ENCODE assay signal across 11 cellular contexts in the genomic region with DNA sequence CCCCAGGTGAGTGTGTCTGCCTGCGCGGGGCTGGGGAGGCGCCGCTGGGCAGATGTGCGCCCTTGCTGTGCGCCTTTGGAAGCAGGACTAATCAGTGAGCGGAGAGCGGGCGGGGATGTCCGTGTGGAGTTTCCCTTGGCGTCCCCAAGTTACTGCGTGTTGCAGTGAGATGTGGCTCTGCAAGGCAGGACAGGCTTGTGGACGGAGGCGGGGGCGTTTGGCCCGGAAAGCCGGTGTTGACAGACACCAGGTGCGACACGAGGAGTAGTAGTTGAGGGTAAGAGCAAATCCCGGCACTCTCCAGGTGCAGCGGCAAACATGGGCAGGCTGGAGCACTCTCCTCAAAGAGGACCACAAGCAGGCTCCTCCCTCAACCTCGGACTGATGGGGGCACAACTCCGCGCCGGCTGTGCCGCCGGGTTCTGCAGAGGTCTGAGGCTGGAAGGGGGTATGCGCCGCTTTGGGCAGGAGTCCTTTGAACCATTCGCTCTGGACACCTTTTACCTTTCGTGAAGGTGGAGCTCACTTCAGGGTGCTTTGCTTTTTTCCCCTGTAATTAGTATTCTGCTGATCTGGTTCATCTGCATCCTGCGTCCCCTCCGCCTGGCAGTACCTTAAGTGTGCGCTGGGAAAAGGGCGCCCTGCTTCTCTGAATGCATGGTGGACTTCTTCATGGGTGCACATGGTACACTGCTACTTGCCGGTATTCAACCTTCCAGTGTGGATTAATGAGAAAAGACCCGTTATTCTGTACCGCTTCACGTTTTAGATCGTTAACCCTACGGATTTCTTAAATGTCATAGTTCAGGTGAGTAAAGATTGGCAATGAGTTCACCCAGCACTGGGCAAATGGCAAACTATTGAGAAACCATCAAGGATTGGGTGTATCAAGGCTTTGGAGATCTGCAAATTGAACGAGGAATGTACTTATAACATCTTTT. TPM values are rescaled to one million over a fixed set of nuclear protein-coding genes. Genes with fewer than 3 reads are reported as not detected.
DNase-seq lines count a peak whose midpoint lies in the region; ATAC-seq lines count a peak whose summit lies in the region.
"Had no signal": no experiment of that assay in that cellular context is flagged by ENCODE, and none has a peak within 500 bp of the region (broad histone marks: within the 10 kb centered on the region; RNA-seq: fewer than 3 reads in every experiment).

No MANE protein-coding gene starts in this region.

- H3K4me1 ChIP-seq in thymus (ENCODE audit: control insufficient read depth, insufficient read depth, low read length), result no peaks in the 10 kb centered on the region

- H3K27ac ChIP-seq in SK-N-MC (no peak overlapping the region), thymus (ENCODE audit: low read depth) (peak overlapping the region; percentile 15)
- H3K27ac ChIP-seq: body of pancreas had no signal

- H3K9me3 ChIP-seq in SK-N-MC (ENCODE audit: low read depth, low read length), result no peaks in the 10 kb centered on the region
- H3K9me3 ChIP-seq in thymus (ENCODE audit: control insufficient read depth), result no peaks in the 10 kb centered on the region
- H3K9me3 ChIP-seq: body of pancreas had no signal

- peak overlapping the region; percentile 84 for H3K4me3 ChIP-seq in SK-N-MC
- peak overlapping the region; percentile 23 for H3K4me3 ChIP-seq in thymus (ENCODE audit: low read length)
- H3K4me3 ChIP-seq: body of pancreas had no signal

- DNase-seq in NCI-H524 (lab: John Stamatoyannopoulos, UW) (peak; percentile 10 to 65), NCI-H524 treated with DMSO at 0.1 percent for 48 hours (lab: John Stamatoyannopoulos, UW) (no peak), SK-N-MC (ENCODE audit: low read depth, low spot score) (no peak), islet precursor cell (peak; percentile 81), NCI-H1694 (lab: John Stamatoyannopoulos, UW) (no peak), left lobe of liver (ENCODE audit: low spot score) (no peak)
- DNase-seq in stimulated activated CD4-positive, alpha-beta T cell treated with anti-CD3 and anti-CD28 coated beads, Interleukin-4, amount 100 ng/mL, for 1 hour, result no peak
- DNase-seq: ACHN; activated CD4-positive, CD25-positive, alpha-beta regulatory T cell treated with anti-CD3 and anti-CD28 coated beads, Interleukin-2, amount 50 U/mL, for 72 hours; body of pancreas had no signal

- WGBS in thymus, result 12% methylated on average over 42 of the region's 42 CpGs

- H3K27me3 ChIP-seq in thymus (ENCODE audit: control insufficient read depth, insufficient read depth), result peaks cover 16% of the 10 kb centered on the region
- H3K27me3 ChIP-seq: body of pancreas had no signal

- no peak for ATAC-seq in left lobe of liver
- ATAC-seq: body of pancreas had no signal

- H3K9ac ChIP-seq in SK-N-MC (ENCODE audit: insufficient read length), result no peak overlapping the region

- H3K36me3 ChIP-seq in SK-N-MC (ENCODE audit: insufficient read depth, low read length) (no peaks in the 10 kb centered on the region), thymus (ENCODE audit: control insufficient read depth, insufficient read depth) (no peaks in the 10 kb centered on the region)

RNA-seq across cellular contexts. Expression of a gene that starts 0.6 kb away (rescaled TPM):
- 1.2 TPM for polyA plus RNA-seq in thymus
- total RNA-seq in left lobe of liver, result not detected
- total RNA-seq: body of pancreas had no signal

Comparison
In these comparisons a context has a peak if more than half of its experiments do, and no peak if none do; other contexts are left out.
1. DNase-seq: peak in NCI-H524 (2 of 2) and islet precursor cell (single experiment); none in NCI-H524 treated with DMSO at 0.1 percent for 48 hours (single experiment), SK-N-MC (single experiment), stimulated activated CD4-positive, alpha-beta T cell treated with anti-CD3 and anti-CD28 coated beads, Interleukin-4, amount 100 ng/mL, for 1 hour (single experiment), NCI-H1694 (single experiment) and left lobe of liver (single experiment).